Comparison of ENCODE assay signal across 9 cellular contexts in the genomic region with DNA sequence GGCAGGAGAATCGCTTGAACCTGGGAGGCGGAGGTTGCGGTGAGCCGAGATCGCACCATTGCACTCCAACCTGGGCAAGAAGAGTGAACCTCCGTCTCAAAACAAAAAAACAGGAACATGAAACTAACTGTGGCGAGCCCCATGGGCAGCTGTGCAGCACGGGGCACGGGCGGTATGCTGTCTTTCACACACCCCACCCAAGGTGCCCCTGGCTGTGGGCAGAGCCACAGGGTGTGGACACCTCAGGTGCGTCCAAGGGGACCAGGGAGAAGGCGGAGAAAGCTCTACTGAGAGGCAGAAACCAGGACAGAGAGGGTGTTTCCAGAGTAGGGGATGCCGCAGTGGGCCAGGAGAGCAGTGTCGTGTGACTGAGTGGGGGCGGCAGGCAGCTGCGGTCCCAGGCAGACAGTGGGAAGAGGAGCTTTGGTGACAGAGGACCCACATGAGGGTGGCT. TPM values are rescaled to one million over a fixed set of nuclear protein-coding genes. Genes with fewer than 3 reads are reported as not detected.
DNase-seq lines count a peak whose midpoint lies in the region; ATAC-seq, FAIRE-seq and TF ChIP-seq lines count a peak whose summit lies in the region.
"Had no signal": no experiment of that assay in that cellular context is flagged by ENCODE, and none has a peak within 500 bp of the region (broad histone marks: within the 10 kb centered on the region; RNA-seq: fewer than 3 reads in every experiment).

No MANE protein-coding gene starts in this region.

- H3K9me3 ChIP-seq in PC-3 (ENCODE audit: low read length): no peaks in the 10 kb centered on the region

- no peak for TF ChIP-seq POLR2A in GM12891 (IDR thresholded peaks at IDR 0.05; ENCODE audit: low read depth, low read length)

- H3K4me3 ChIP-seq in PC-3 (ENCODE audit: low read length): no peak overlapping the region

- DNase-seq in GM12891 (ENCODE audit: insufficient read length, low spot score): peak; percentile 40
- peak; percentile 80 for DNase-seq in germinal center (ENCODE audit: low spot score)
- DNase-seq in DMS153 (lab: John Stamatoyannopoulos, UW): no peak
- no peak for DNase-seq in PC-3
- DNase-seq in HK-2 (ENCODE audit: unreplicated experiment): no peak
- no peak for DNase-seq in NCI-H2081 (lab: John Stamatoyannopoulos, UW)
- DNase-seq: NCI-H524 had no signal

- H3K9ac ChIP-seq in PC-3 (ENCODE audit: low read length): no peak overlapping the region

- CTCF ChIA-PET in PC-3 (lab: Charles Lee): no interaction called here

- POLR2A ChIA-PET in PC-3 (lab: Charles Lee; ENCODE audit: unreplicated experiment): no interaction called here

- peak; percentile 61 for ATAC-seq in GM19468 (IDR thresholded peaks at IDR 0.05; ENCODE audit: extremely low read depth, unreplicated experiment)
- ATAC-seq in HG03280 (IDR thresholded peaks at IDR 0.05; ENCODE audit: unreplicated experiment): peak; percentile 79
- no peak for ATAC-seq in PC-3

- no peak for TF ChIP-seq CTCF in PC-3 (conservative IDR thresholded peaks at IDR 0.05; ENCODE audit: low read depth, low read length)

- H3K27me3 ChIP-seq in PC-3 (ENCODE audit: low read length): no peaks in the 10 kb centered on the region

- H3K27ac ChIP-seq in PC-3 (ENCODE audit: low read length): no peak overlapping the region

- BruUV-seq in PC-3 (replicated peaks; lab: Mats Ljungman, UMichigan): no TSS peak

- H3K36me3 ChIP-seq in PC-3 (ENCODE audit: low read depth, low read length): peaks cover 2% of the 10 kb centered on the region; the same call in 1 of the 2 replicates

- no peak overlapping the region for H3K4me2 ChIP-seq in PC-3 (ENCODE audit: low read length)

- H2AFZ ChIP-seq in PC-3 (ENCODE audit: low read length): no peak overlapping the region

- H3K79me2 ChIP-seq in PC-3 (ENCODE audit: low read length): no peaks in the 10 kb centered on the region

- H3F3A ChIP-seq in PC-3 (ENCODE audit: low read length, unreplicated experiment): no peaks in the 10 kb centered on the region

- no peaks in the 10 kb centered on the region for H3K9me2 ChIP-seq in PC-3 (replicated peaks; ENCODE audit: low read length)

- H3K4me1 ChIP-seq in PC-3 (ENCODE audit: insufficient read depth, low read length): no peaks in the 10 kb centered on the region

- FAIRE-seq in GM12891 (lab: Jason Lieb, UNC): no peak

- H4K20me1 ChIP-seq in PC-3 (ENCODE audit: low read length): no peaks in the 10 kb centered on the region

- intact Hi-C loops in PC-3 (cut with micrococcal nuclease): no loop called here

TF ChIP-seq in GM12891, 5 proteins besides CTCF, POLR2A, EP300 and RAD21:
- TF ChIP-seq SPI1 (IDR thresholded peaks at IDR 0.05; ENCODE audit: low read depth, low read length) (peak; percentile 72), POU2F2 (IDR thresholded peaks at IDR 0.05; ENCODE audit: low read depth, low read length) (no peak)

RNA-seq across cellular contexts. Expression of a gene that starts 29.8 kb away (rescaled TPM):
- polyA plus RNA-seq in GM12891 (2012; ENCODE audit: low read depth, missing spikeins): 67.0 TPM
- total RNA-seq in PC-3 (2014; rRNA removed): 70.9 and 72.9 TPM in 2 replicates

RNA-seq across cellular contexts. Expression of a gene that starts 37.4 kb away (rescaled TPM):
- polyA plus RNA-seq in GM12891 (2012; ENCODE audit: low read depth, missing spikeins): 19.1 TPM
- 17.9 and 20.8 TPM in 2 replicates for total RNA-seq in PC-3 (2014; rRNA removed)

Comparison
In these comparisons a context has a peak if more than half of its experiments do, and no peak if none do; other contexts are left out.
1. DNase-seq: peak in GM12891 (single experiment) and germinal center (single experiment); none in DMS153 (single experiment), PC-3 (single experiment), HK-2 (single experiment) and NCI-H2081 (0 of 2).